Comparison of ENCODE assay signal across 11 cellular contexts in the genomic region with DNA sequence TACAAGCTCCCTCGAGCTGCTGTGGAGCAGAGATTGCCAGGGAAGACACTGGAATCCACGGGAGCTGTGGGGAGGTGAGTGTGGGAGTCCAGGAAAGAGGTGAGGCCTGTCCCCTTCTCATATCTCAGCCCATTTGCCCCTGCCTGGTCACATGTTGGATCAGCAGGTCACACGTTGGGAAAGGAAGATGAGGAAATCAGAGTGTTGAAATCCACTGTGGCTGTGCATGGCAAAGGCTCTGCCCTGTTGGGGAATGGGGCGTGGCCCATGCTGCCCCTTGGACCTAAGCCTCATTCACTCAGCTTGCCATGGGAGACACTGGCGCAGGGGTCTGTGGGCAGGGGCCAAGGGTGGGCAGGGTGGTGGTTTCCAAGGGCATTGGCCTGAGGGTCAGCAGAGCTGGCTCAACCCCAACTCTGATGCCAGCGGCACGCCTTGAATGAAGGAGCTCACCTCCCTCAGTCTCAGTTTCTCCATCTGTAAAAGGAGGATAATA.
DNase-seq lines count a peak whose midpoint lies in the region; ATAC-seq and TF ChIP-seq lines count a peak whose summit lies in the region.
"Had no signal": no experiment of that assay in that cellular context is flagged by ENCODE, and none has a peak within 500 bp of the region (broad histone marks: within the 10 kb centered on the region; RNA-seq: fewer than 3 reads in every experiment).

No MANE protein-coding gene starts in this region.

- POLR2A ChIA-PET in activated CD8-positive, alpha-beta T cell treated with anti-CD3 and anti-CD28 coated beads for 36 hours (lab: Charles Lee): no interaction called here

- H3K27me3 Mint-ChIP-seq in activated CD8-positive, alpha-beta T cell treated with anti-CD3 and anti-CD28 coated beads for 36 hours: no peaks in the 10 kb centered on the region

- no peak overlapping the region for H3K27ac Mint-ChIP-seq in activated CD8-positive, alpha-beta T cell treated with anti-CD3 and anti-CD28 coated beads for 36 hours
- H3K27ac Mint-ChIP-seq: activated T-cell treated with anti-CD3 and anti-CD28 coated beads, Interleukin-2, amount 50 U/mL, for 24 hours; naive thymus-derived CD8-positive, alpha-beta T cell had no signal

- peak; percentile 66 to 78 for TF ChIP-seq RAD21 in liver (IDR thresholded peaks at IDR 0.05)

- in situ Hi-C loops in mammary epithelial cell (cut with MboI; ENCODE audit: low sequenced_read_pairs in 2 of 2): no loop called here

- no peaks in the 10 kb centered on the region for H3K79me2 ChIP-seq in mammary epithelial cell (ENCODE audit: insufficient read depth, low read length)

- dilution Hi-C loops in mammary epithelial cell (cut with HindIII; ENCODE audit: low sequenced_read_pairs): no loop called here

- H3K36me3 ChIP-seq in MG63 (no peaks in the 10 kb centered on the region), mammary epithelial cell (ENCODE audit: insufficient read depth, low read length) (no peaks in the 10 kb centered on the region), liver (ENCODE audit: control insufficient read depth in 4 of 4, insufficient read depth in 3 of 4, low read depth in 1 of 4, low read length in 3 of 4) (no peaks in the 10 kb centered on the region)
- H3K36me3 ChIP-seq: cardiac muscle cell had no signal

- H3K27ac ChIP-seq in mammary epithelial cell (ENCODE audit: insufficient read depth, low read depth, low read length) (no peak overlapping the region), liver (ENCODE audit: low read depth in 1 of 2, low read length in 2 of 2) (peak overlapping the region; percentile 71 to 77), dorsolateral prefrontal cortex (no peak overlapping the region)
- H3K27ac ChIP-seq: cardiac muscle cell had no signal

- no peak overlapping the region for H3K4me3 Mint-ChIP-seq in activated CD8-positive, alpha-beta T cell treated with anti-CD3 and anti-CD28 coated beads for 36 hours
- H3K4me3 Mint-ChIP-seq: activated T-cell treated with anti-CD3 and anti-CD28 coated beads, Interleukin-2, amount 50 U/mL, for 24 hours; naive thymus-derived CD8-positive, alpha-beta T cell had no signal

- no TSS peak for BruUV-seq in mammary epithelial cell (replicated peaks; lab: Mats Ljungman, UMichigan)

- CTCF ChIA-PET in mammary epithelial cell (lab: Charles Lee; ENCODE audit: low non-redundant PET): no interaction called here
- CTCF ChIA-PET in activated CD8-positive, alpha-beta T cell treated with anti-CD3 and anti-CD28 coated beads for 36 hours (lab: Charles Lee): no interaction called here

- H3K4me1 Mint-ChIP-seq in activated CD8-positive, alpha-beta T cell treated with anti-CD3 and anti-CD28 coated beads for 36 hours (ENCODE audit: low read depth): no peaks in the 10 kb centered on the region
- H3K4me1 Mint-ChIP-seq: naive thymus-derived CD8-positive, alpha-beta T cell had no signal

- no peak overlapping the region for H3K4me2 ChIP-seq in mammary epithelial cell (ENCODE audit: insufficient read depth, low read depth, low read length)

- H2AFZ ChIP-seq in mammary epithelial cell (ENCODE audit: low read depth, low read length): peak overlapping the region; percentile 67

- peaks cover 4% of the 10 kb centered on the region for H3K9me3 Mint-ChIP-seq in activated CD8-positive, alpha-beta T cell treated with anti-CD3 and anti-CD28 coated beads for 36 hours

- 75% methylated on average over 7 of the region's 7 CpGs for WGBS in mammary epithelial cell (ENCODE audit: low coverage, missing lambda C conversion rate)
- 28% methylated on average over 7 of the region's 7 CpGs for WGBS in liver

- TF ChIP-seq CTCF in mammary epithelial cell (conservative IDR thresholded peaks at IDR 0.05 in 1 of 2, IDR thresholded peaks at IDR 0.05 in 1 of 2; ENCODE audit: extremely low read depth in 1 of 2, insufficient read depth in 1 of 2, low read depth in 1 of 2, low read length in 2 of 2): no peak
- TF ChIP-seq CTCF in liver (IDR thresholded peaks at IDR 0.05; ENCODE audit: low read depth, low read length, missing input control): no peak
- TF ChIP-seq CTCF in dorsolateral prefrontal cortex (IDR thresholded peaks at IDR 0.05 in 54 of 56, conservative IDR thresholded peaks at IDR 0.05 in 2 of 56; ENCODE audit: low read depth in 1 of 56, partially characterized antibody in 56 of 56): no peak
- TF ChIP-seq CTCF in activated CD8-positive, alpha-beta T cell treated with anti-CD3 and anti-CD28 coated beads for 36 hours (IDR thresholded peaks at IDR 0.05): no peak

- H3K9ac ChIP-seq in mammary epithelial cell (ENCODE audit: insufficient read depth, low read length) (no peak overlapping the region), liver (ENCODE audit: low read depth in 1 of 2, low read length in 2 of 2) (no peak overlapping the region)

- no peaks in the 10 kb centered on the region for H3K27me3 ChIP-seq in MG63
- no peaks in the 10 kb centered on the region for H3K27me3 ChIP-seq in mammary epithelial cell (ENCODE audit: insufficient read depth, low read length)
- H3K27me3 ChIP-seq in liver (ENCODE audit: control insufficient read depth in 4 of 4, insufficient read depth in 4 of 4, low read length in 3 of 4): no peaks in the 10 kb centered on the region
- no peaks in the 10 kb centered on the region for H3K27me3 ChIP-seq in dorsolateral prefrontal cortex
- H3K27me3 ChIP-seq: cardiac muscle cell had no signal

- ATAC-seq in HG03039 (IDR thresholded peaks at IDR 0.05; ENCODE audit: unreplicated experiment): no peak
- ATAC-seq in activated CD8-positive, alpha-beta T cell treated with anti-CD3 and anti-CD28 coated beads for 36 hours: no peak
- ATAC-seq: naive thymus-derived CD8-positive, alpha-beta T cell had no signal

- H3K9me3 ChIP-seq in MG63 (no peaks in the 10 kb centered on the region), mammary epithelial cell (replicated peaks; ENCODE audit: insufficient read depth, low read length) (no peaks in the 10 kb centered on the region), liver (ENCODE audit: control insufficient read depth in 4 of 4, low read length in 3 of 4) (no peaks in the 10 kb centered on the region)

- DNase-seq in MG63: peak; percentile 30
- DNase-seq in mammary epithelial cell: peak; percentile 65
- no peak for DNase-seq in dorsolateral prefrontal cortex
- DNase-seq in activated CD8-positive, alpha-beta T cell treated with anti-CD3 and anti-CD28 coated beads for 36 hours: no peak
- DNase-seq in effector CD8-positive, alpha-beta T cell (lab: John Stamatoyannopoulos, UW): no peak
- DNase-seq: activated T-cell treated with anti-CD3 and anti-CD28 coated beads, Interleukin-2, amount 50 U/mL, for 24 hours; naive thymus-derived CD8-positive, alpha-beta T cell; NCI-H446 had no signal

- intact Hi-C loops in mammary epithelial cell (cut with micrococcal nuclease) (loop anchor here (2.0 kb wide), 1 partner anchor 22 kb away; no protein-coding TSS in a partner anchor), dorsolateral prefrontal cortex (cut with DNase I) (no loop called here)
- intact Hi-C loops in activated CD8-positive, alpha-beta T cell treated with anti-CD3 and anti-CD28 coated beads for 36 hours (cut with micrococcal nuclease): no loop called here

- no peaks in the 10 kb centered on the region for H3K36me3 Mint-ChIP-seq in activated CD8-positive, alpha-beta T cell treated with anti-CD3 and anti-CD28 coated beads for 36 hours (ENCODE audit: low read depth)
- H3K36me3 Mint-ChIP-seq: naive thymus-derived CD8-positive, alpha-beta T cell had no signal

- no peak overlapping the region for H3K4me3 ChIP-seq in MG63
- H3K4me3 ChIP-seq in mammary epithelial cell (replicated peaks in 1 of 3; ENCODE audit: insufficient read depth in 1 of 3, low read depth in 2 of 3, low read length in 3 of 3): no peak overlapping the region
- no peak overlapping the region for H3K4me3 ChIP-seq in liver (ENCODE audit: low read depth in 1 of 3, low read length in 3 of 3)
- no peak overlapping the region for H3K4me3 ChIP-seq in dorsolateral prefrontal cortex
- H3K4me3 ChIP-seq: cardiac muscle cell had no signal

- H4K20me1 ChIP-seq in mammary epithelial cell (ENCODE audit: insufficient read depth, low read length): no peaks in the 10 kb centered on the region

- H3K4me1 ChIP-seq in mammary epithelial cell (ENCODE audit: insufficient read depth, low read length) (peaks cover 10% of the 10 kb centered on the region), liver (ENCODE audit: control insufficient read depth in 4 of 4, insufficient read depth in 4 of 4, low read length in 3 of 4) (peaks cover 14 to 33% (median 18%) of the 10 kb centered on the region in 4 donors)

TF ChIP-seq in liver, 16 proteins besides CTCF, POLR2A, EP300 and RAD21 (continues in another document):
- TF ChIP-seq GABPA (IDR thresholded peaks at IDR 0.05 in 1 of 2, conservative IDR thresholded peaks at IDR 0.05 in 1 of 2) (peak in 1 of 2 donors; percentile 50), RXRA (IDR thresholded peaks at IDR 0.05) (peak; percentile 96 to 98), JUND (IDR thresholded peaks at IDR 0.05) (peak in 1 of 2 donors; percentile 68), SP1 (IDR thresholded peaks at IDR 0.05) (peak; percentile 97), FOXA2 (IDR thresholded peaks at IDR 0.05) (peak; percentile 71), FOXA1 (IDR thresholded peaks at IDR 0.05) (peak; percentile 66)
- TF ChIP-seq, protein P1, sequence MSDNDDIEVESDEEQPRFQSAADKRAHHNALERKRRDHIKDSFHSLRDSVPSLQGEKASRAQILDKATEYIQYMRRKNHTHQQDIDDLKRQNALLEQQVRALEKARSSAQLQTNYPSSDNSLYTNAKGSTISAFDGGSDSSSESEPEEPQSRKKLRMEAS (IDR thresholded peaks at IDR 0.05): peak; percentile 95

Comparison
In these comparisons a context has a peak if more than half of its experiments do, and no peak if none do; other contexts are left out.
1. DNase-seq: peak in MG63 (single experiment) and mammary epithelial cell (single experiment); none in dorsolateral prefrontal cortex (0 of 10), activated CD8-positive, alpha-beta T cell treated with anti-CD3 and anti-CD28 coated beads for 36 hours (single experiment) and effector CD8-positive, alpha-beta T cell (single experiment).
2. H3K27ac ChIP-seq: peak in liver (2 of 2); none in mammary epithelial cell (single experiment) and dorsolateral prefrontal cortex (0 of 59).